In the genomic region with DNA sequence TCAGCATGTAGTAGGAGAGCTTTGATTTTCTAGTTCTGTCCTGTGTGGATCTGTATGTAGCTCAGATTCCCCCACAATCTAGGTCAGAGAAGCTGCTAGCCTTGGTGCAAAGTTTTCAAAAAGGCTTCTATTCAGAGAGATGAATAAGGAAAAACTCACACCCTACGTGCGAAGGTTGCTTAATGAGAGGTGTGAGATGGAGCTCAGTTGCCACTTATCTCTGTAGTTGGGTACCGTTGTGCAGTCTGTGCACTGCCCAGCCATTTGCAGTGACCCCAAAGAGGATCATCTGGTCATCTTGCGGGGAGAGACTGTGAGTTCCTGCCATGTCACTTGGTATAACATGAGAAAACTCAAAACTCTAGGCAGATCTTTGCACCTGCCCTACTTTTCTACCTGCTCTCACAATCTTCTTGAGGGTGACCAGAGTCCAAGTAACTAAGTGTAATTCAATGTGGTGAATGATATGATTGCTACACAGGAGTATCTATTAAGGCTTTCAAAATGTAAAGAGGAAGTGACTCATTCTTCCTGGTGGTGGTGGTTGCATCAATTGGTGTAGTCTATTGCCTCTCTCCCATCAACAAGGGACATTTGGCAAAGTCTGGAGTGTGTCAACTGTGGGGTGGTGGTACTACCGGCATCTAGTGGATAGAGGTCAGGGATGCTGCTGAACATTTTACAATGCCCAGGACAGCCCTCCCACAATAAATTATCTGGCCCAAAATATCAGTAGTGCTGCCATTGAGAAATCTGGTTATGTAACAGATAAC, we compare ENCODE assay signal across 1 cellular context.
TF ChIP-seq lines count a peak whose summit lies in the region.

No MANE protein-coding gene starts in this region.

TF ChIP-seq in K562, 482 proteins besides CTCF, POLR2A, EP300 and RAD21 (continued from another document and continues in another):
- TF ChIP-seq, protein P1, sequence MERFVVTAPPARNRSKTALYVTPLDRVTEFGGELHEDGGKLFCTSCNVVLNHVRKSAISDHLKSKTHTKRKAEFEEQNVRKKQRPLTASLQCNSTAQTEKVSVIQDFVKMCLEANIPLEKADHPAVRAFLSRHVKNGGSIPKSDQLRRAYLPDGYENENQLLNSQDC (CRISPR knock-in tag; IDR thresholded peaks at IDR 0.05), result no peak
- no peak for TF ChIP-seq ZKSCAN3 (CRISPR knock-in tag; IDR thresholded peaks at IDR 0.05)
- 0 out of 2 replicates have a peak, but pooled peaks have one; percentile 35 for TF ChIP-seq TEAD4 (IDR thresholded peaks at IDR 0.05; ENCODE audit: low read length)
- TF ChIP-seq TEAD4 (CRISPR knock-in tag; IDR thresholded peaks at IDR 0.05; ENCODE audit: borderline replicate concordance), result no peak
- no peak for TF ChIP-seq KHSRP (IDR thresholded peaks at IDR 0.05)
- TF ChIP-seq, protein P2, sequence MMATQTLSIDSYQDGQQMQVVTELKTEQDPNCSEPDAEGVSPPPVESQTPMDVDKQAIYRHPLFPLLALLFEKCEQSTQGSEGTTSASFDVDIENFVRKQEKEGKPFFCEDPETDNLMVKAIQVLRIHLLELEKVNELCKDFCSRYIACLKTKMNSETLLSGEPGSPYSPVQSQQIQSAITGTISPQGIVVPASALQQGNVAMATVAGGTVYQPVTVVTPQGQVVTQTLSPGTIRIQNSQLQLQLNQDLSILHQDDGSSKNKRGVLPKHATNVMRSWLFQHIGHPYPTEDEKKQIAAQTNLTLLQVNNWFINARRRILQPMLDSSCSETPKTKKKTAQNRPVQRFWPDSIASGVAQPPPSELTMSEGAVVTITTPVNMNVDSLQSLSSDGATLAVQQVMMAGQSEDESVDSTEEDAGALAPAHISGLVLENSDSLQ (IDR thresholded peaks at IDR 0.05), result 0 out of 2 replicates have a peak, but pooled peaks have one; percentile 9
- TF ChIP-seq ZFX (CRISPR knock-in tag; IDR thresholded peaks at IDR 0.05), result no peak
- TF ChIP-seq, protein P3, sequence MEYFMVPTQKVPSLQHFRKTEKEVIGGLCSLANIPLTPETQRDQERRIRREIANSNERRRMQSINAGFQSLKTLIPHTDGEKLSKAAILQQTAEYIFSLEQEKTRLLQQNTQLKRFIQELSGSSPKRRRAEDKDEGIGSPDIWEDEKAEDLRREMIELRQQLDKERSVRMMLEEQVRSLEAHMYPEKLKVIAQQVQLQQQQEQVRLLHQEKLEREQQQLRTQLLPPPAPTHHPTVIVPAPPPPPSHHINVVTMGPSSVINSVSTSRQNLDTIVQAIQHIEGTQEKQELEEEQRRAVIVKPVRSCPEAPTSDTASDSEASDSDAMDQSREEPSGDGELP (CRISPR knock-in tag; IDR thresholded peaks at IDR 0.05; ENCODE audit: borderline replicate concordance), result no peak
- TF ChIP-seq TCF7L2 (IDR thresholded peaks at IDR 0.05; ENCODE audit: low read depth, low read length), result no peak
- no peak for TF ChIP-seq BMI1 (IDR thresholded peaks at IDR 0.05; ENCODE audit: low read length)
- TF ChIP-seq, protein P4, sequence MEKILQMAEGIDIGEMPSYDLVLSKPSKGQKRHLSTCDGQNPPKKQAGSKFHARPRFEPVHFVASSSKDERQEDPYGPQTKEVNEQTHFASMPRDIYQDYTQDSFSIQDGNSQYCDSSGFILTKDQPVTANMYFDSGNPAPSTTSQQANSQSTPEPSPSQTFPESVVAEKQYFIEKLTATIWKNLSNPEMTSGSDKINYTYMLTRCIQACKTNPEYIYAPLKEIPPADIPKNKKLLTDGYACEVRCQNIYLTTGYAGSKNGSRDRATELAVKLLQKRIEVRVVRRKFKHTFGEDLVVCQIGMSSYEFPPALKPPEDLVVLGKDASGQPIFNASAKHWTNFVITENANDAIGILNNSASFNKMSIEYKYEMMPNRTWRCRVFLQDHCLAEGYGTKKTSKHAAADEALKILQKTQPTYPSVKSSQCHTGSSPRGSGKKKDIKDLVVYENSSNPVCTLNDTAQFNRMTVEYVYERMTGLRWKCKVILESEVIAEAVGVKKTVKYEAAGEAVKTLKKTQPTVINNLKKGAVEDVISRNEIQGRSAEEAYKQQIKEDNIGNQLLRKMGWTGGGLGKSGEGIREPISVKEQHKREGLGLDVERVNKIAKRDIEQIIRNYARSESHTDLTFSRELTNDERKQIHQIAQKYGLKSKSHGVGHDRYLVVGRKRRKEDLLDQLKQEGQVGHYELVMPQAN (IDR thresholded peaks at IDR 0.05; ENCODE audit: borderline replicate concordance), result no peak
- TF ChIP-seq, protein P5, sequence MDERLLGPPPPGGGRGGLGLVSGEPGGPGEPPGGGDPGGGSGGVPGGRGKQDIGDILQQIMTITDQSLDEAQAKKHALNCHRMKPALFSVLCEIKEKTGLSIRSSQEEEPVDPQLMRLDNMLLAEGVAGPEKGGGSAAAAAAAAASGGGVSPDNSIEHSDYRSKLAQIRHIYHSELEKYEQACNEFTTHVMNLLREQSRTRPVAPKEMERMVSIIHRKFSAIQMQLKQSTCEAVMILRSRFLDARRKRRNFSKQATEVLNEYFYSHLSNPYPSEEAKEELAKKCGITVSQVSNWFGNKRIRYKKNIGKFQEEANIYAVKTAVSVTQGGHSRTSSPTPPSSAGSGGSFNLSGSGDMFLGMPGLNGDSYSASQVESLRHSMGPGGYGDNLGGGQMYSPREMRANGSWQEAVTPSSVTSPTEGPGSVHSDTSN (CRISPR knock-in tag; IDR thresholded peaks at IDR 0.05; ENCODE audit: low read depth), result no peak
- TF ChIP-seq, protein P5 (tag; conservative IDR thresholded peaks at IDR 0.05; ENCODE audit: low read depth), result no peak
- no peak for TF ChIP-seq SNRNP70 (optimal IDR thresholded peaks at IDR 0.05; ENCODE audit: low read depth, low read length)
- no peak for TF ChIP-seq EP400 (IDR thresholded peaks at IDR 0.05)
- no peak for TF ChIP-seq RNF2 (IDR thresholded peaks at IDR 0.05)
- no peak for TF ChIP-seq NR2C1 (IDR thresholded peaks at IDR 0.05)
- TF ChIP-seq NR2C1 (tag; IDR thresholded peaks at IDR 0.05), result 0 out of 2 replicates have a peak, but pooled peaks have one; percentile 31
- peak; percentile 59 to 68; a peak in 3 of 4 replicates for TF ChIP-seq TRIM24 (IDR thresholded peaks at IDR 0.05)
- TF ChIP-seq ZNF584 (CRISPR knock-in tag; IDR thresholded peaks at IDR 0.05; ENCODE audit: low read depth), result peak; percentile 51; the same call in 1 of the 2 replicates
- no peak for TF ChIP-seq TBP (optimal IDR thresholded peaks at IDR 0.05; ENCODE audit: low read depth, low read length)
- TF ChIP-seq ZNF217 (CRISPR knock-in tag; IDR thresholded peaks at IDR 0.05), result no peak
- TF ChIP-seq MEIS2 (IDR thresholded peaks at IDR 0.05; ENCODE audit: partially characterized antibody), result peak; percentile 37
- TF ChIP-seq NONO (IDR thresholded peaks at IDR 0.05; ENCODE audit: low read depth in 2 of 2, low read length in 1 of 2), result no peak
- TF ChIP-seq, protein P6, sequence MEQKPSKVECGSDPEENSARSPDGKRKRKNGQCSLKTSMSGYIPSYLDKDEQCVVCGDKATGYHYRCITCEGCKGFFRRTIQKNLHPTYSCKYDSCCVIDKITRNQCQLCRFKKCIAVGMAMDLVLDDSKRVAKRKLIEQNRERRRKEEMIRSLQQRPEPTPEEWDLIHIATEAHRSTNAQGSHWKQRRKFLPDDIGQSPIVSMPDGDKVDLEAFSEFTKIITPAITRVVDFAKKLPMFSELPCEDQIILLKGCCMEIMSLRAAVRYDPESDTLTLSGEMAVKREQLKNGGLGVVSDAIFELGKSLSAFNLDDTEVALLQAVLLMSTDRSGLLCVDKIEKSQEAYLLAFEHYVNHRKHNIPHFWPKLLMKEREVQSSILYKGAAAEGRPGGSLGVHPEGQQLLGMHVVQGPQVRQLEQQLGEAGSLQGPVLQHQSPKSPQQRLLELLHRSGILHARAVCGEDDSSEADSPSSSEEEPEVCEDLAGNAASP (IDR thresholded peaks at IDR 0.05), result no peak
- no peak for TF ChIP-seq TCF7 (IDR thresholded peaks at IDR 0.05; ENCODE audit: borderline replicate concordance)
- TF ChIP-seq TAF9B (IDR thresholded peaks at IDR 0.05; ENCODE audit: partially characterized antibody), result no peak
- TF ChIP-seq, protein P7, sequence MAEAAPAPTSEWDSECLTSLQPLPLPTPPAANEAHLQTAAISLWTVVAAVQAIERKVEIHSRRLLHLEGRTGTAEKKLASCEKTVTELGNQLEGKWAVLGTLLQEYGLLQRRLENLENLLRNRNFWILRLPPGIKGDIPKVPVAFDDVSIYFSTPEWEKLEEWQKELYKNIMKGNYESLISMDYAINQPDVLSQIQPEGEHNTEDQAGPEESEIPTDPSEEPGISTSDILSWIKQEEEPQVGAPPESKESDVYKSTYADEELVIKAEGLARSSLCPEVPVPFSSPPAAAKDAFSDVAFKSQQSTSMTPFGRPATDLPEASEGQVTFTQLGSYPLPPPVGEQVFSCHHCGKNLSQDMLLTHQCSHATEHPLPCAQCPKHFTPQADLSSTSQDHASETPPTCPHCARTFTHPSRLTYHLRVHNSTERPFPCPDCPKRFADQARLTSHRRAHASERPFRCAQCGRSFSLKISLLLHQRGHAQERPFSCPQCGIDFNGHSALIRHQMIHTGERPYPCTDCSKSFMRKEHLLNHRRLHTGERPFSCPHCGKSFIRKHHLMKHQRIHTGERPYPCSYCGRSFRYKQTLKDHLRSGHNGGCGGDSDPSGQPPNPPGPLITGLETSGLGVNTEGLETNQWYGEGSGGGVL (CRISPR knock-in tag; IDR thresholded peaks at IDR 0.05), result no peak
- TF ChIP-seq EZH2 (IDR thresholded peaks at IDR 0.05; ENCODE audit: borderline replicate concordance, low read depth, low read length), result no peak
- no peak for TF ChIP-seq YY1 (IDR thresholded peaks at IDR 0.05; ENCODE audit: borderline replicate concordance in 1 of 3, control insufficient read depth in 1 of 3, extremely low read depth in 1 of 3, insufficient read depth in 3 of 3, insufficient read length in 1 of 3, insufficient replicate concordance in 2 of 3, low read depth in 1 of 3, low read length in 2 of 3)
- TF ChIP-seq KDM2B (CRISPR knock-in tag; IDR thresholded peaks at IDR 0.05), result no peak
- TF ChIP-seq, protein P8, sequence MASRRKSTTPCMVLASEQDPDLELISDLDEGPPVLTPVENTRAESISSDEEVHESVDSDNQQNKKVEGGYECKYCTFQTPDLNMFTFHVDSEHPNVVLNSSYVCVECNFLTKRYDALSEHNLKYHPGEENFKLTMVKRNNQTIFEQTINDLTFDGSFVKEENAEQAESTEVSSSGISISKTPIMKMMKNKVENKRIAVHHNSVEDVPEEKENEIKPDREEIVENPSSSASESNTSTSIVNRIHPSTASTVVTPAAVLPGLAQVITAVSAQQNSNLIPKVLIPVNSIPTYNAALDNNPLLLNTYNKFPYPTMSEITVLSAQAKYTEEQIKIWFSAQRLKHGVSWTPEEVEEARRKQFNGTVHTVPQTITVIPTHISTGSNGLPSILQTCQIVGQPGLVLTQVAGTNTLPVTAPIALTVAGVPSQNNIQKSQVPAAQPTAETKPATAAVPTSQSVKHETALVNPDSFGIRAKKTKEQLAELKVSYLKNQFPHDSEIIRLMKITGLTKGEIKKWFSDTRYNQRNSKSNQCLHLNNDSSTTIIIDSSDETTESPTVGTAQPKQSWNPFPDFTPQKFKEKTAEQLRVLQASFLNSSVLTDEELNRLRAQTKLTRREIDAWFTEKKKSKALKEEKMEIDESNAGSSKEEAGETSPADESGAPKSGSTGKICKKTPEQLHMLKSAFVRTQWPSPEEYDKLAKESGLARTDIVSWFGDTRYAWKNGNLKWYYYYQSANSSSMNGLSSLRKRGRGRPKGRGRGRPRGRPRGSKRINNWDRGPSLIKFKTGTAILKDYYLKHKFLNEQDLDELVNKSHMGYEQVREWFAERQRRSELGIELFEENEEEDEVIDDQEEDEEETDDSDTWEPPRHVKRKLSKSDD (conservative IDR thresholded peaks at IDR 0.05; ENCODE audit: low read length), result no peak
- no peak for TF ChIP-seq SLC30A9 (CRISPR knock-in tag; IDR thresholded peaks at IDR 0.05)
- TF ChIP-seq BCL6 (CRISPR knock-in tag; IDR thresholded peaks at IDR 0.05), result no peak
- TF ChIP-seq, protein P9, sequence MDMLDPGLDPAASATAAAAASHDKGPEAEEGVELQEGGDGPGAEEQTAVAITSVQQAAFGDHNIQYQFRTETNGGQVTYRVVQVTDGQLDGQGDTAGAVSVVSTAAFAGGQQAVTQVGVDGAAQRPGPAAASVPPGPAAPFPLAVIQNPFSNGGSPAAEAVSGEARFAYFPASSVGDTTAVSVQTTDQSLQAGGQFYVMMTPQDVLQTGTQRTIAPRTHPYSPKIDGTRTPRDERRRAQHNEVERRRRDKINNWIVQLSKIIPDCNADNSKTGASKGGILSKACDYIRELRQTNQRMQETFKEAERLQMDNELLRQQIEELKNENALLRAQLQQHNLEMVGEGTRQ (CRISPR knock-in tag; IDR thresholded peaks at IDR 0.05), result no peak
- no peak for TF ChIP-seq MED1 (CRISPR knock-in tag; IDR thresholded peaks at IDR 0.05; ENCODE audit: borderline replicate concordance)
- no peak for TF ChIP-seq MECOM (CRISPR knock-in tag; IDR thresholded peaks at IDR 0.05)
- no peak for TF ChIP-seq PHB (CRISPR knock-in tag; IDR thresholded peaks at IDR 0.05)
- TF ChIP-seq, protein P10, sequence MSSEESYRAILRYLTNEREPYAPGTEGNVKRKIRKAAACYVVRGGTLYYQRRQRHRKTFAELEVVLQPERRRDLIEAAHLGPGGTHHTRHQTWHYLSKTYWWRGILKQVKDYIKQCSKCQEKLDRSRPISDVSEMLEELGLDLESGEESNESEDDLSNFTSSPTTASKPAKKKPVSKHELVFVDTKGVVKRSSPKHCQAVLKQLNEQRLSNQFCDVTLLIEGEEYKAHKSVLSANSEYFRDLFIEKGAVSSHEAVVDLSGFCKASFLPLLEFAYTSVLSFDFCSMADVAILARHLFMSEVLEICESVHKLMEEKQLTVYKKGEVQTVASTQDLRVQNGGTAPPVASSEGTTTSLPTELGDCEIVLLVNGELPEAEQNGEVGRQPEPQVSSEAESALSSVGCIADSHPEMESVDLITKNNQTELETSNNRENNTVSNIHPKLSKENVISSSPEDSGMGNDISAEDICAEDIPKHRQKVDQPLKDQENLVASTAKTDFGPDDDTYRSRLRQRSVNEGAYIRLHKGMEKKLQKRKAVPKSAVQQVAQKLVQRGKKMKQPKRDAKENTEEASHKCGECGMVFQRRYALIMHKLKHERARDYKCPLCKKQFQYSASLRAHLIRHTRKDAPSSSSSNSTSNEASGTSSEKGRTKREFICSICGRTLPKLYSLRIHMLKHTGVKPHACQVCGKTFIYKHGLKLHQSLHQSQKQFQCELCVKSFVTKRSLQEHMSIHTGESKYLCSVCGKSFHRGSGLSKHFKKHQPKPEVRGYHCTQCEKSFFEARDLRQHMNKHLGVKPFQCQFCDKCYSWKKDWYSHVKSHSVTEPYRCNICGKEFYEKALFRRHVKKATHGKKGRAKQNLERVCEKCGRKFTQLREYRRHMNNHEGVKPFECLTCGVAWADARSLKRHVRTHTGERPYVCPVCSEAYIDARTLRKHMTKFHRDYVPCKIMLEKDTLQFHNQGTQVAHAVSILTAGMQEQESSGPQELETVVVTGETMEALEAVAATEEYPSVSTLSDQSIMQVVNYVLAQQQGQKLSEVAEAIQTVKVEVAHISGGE (CRISPR knock-in tag; IDR thresholded peaks at IDR 0.05), result no peak
- TF ChIP-seq ETV6 (IDR thresholded peaks at IDR 0.05; ENCODE audit: borderline replicate concordance in 1 of 2, low read depth in 2 of 2, low read length in 1 of 2), result peak in 1 of 2 experiments; percentile 76; a peak in 1 of 4 replicates
- TF ChIP-seq ETV6 (CRISPR knock-in tag; IDR thresholded peaks at IDR 0.05; ENCODE audit: borderline replicate concordance), result no peak
- no peak for TF ChIP-seq TARDBP (IDR thresholded peaks at IDR 0.05)
- TF ChIP-seq ESRRA (IDR thresholded peaks at IDR 0.05; ENCODE audit: borderline replicate concordance, low read depth), result no peak
